ENCODE assay signal across 11 cellular contexts in the genomic region with DNA sequence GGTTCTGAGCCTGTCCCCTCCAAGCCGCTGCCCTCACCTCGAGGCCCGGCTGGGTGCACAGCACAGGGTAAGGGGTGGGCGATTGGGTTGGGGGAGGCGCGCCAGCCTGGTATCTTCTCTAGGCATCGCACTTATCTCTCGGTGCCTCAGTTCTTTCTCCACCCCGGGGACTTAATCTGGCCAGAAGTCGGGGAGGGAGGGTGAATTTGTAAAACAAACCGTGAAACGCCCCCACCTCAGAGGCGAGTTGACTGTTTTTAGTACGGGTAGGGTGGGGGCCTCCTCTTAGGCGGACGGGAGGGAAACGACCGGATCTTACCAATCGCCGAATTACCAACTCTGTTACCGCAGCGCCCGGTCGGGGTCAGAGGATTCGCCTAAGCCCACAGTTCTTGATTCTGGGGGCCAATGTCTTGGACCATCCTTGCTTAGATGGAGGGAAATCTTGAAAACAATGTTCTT. TPM values are rescaled to one million over a fixed set of nuclear protein-coding genes. Genes with fewer than 3 reads are reported as not detected.
DNase-seq lines count a peak whose midpoint lies in the region; ATAC-seq and TF ChIP-seq lines count a peak whose summit lies in the region.
"Had no signal": no experiment of that assay in that cellular context is flagged by ENCODE, and none has a peak within 500 bp of the region (broad histone marks: within the 10 kb centered on the region; RNA-seq: fewer than 3 reads in every experiment).

No MANE protein-coding gene starts in this region.

- H2BK5ac ChIP-seq in IMR-90 (ENCODE audit: low read depth, low read length, poor library complexity, severe bottlenecking), result peak overlapping the region; percentile 93

- H2AK5ac ChIP-seq in IMR-90 (ENCODE audit: low read depth, low read length), result peak overlapping the region; percentile 86

- peak overlapping the region; percentile 26 for H4K5ac ChIP-seq in IMR-90 (ENCODE audit: low read depth, low read length)

- H2BK15ac ChIP-seq in IMR-90 (ENCODE audit: low read depth, low read length), result peak overlapping the region; percentile 62; the same call in 2 of the 3 replicates

- peak overlapping the region; percentile 97 for H3K14ac ChIP-seq in IMR-90 (replicated peaks; ENCODE audit: low read depth, low read length)

- peaks cover 7 to 57% (median 28%) of the 10 kb centered on the region in 11 experiments; a peak in 19 of 22 replicates for H4K20me1 ChIP-seq in BLaER1 treated with 17β-estradiol and CSF1 and Interleukin-3, amounts not matched to agents 10 nM and 100 nM
- H4K20me1 ChIP-seq in IMR-90 (ENCODE audit: insufficient read depth, low read length), result peaks cover 20% of the 10 kb centered on the region
- H4K20me1 ChIP-seq in osteoblast (ENCODE audit: insufficient read depth, low read length), result peaks cover 2% of the 10 kb centered on the region

- TF ChIP-seq RAD21 in IMR-90 (IDR thresholded peaks at IDR 0.05; ENCODE audit: low read length), result no peak

- DNase-seq in IMR-90, result no peak
- no peak for DNase-seq in esophagus muscularis mucosa (ENCODE audit: extremely low spot score)
- peak; percentile 36 for DNase-seq in osteoblast (ENCODE audit: insufficient read length, low spot score, missing footprints)
- DNase-seq in DMS 273 (lab: John Stamatoyannopoulos, UW; ENCODE audit: unreplicated experiment), result no peak
- no peak for DNase-seq in NCI-H187 (lab: John Stamatoyannopoulos, UW)
- DNase-seq in NCI-H1417 treated with DMSO at 0.1 percent for 48 hours (lab: John Stamatoyannopoulos, UW), result no peak
- DNase-seq: activated CD4-positive, CD25-positive, alpha-beta regulatory T cell treated with anti-CD3 and anti-CD28 coated beads, Interleukin-2, amount 50 U/mL, for 72 hours; effector memory CD8-positive, alpha-beta T cell; NCI-H2227 treated with DMSO at 0.1 percent for 48 hours had no signal

- peak overlapping the region; percentile 47 for H2BK20ac ChIP-seq in IMR-90 (ENCODE audit: low read depth, low read length)

- no peak; the same call in 1 of the 2 replicates for ATAC-seq in IMR-90 (ENCODE audit: low read depth)
- ATAC-seq in GM21529 (IDR thresholded peaks at IDR 0.05; ENCODE audit: unreplicated experiment), result no peak
- ATAC-seq: effector memory CD8-positive, alpha-beta T cell had no signal

- H3K9me1 ChIP-seq in IMR-90 (ENCODE audit: insufficient read depth, low read length), result no peaks in the 10 kb centered on the region; the same call in 1 of the 2 replicates

- H3K27me3 ChIP-seq in BLaER1 treated with 17β-estradiol and CSF1 and Interleukin-3, amounts not matched to agents 10 nM and 100 nM, result peaks cover 99 to 100% (median 100%) of the 10 kb centered on the region in 11 experiments
- H3K27me3 ChIP-seq in IMR-90 (ENCODE audit: control insufficient read depth, insufficient read depth, low read length) (no peaks in the 10 kb centered on the region), esophagus muscularis mucosa (peaks cover 0 to 52% (median 26%) of the 10 kb centered on the region in 4 donors), osteoblast (ENCODE audit: insufficient read depth, low read length) (peaks cover 39% of the 10 kb centered on the region)

- peaks cover 14 to 40% of the 10 kb centered on the region in 2 experiments for H3K79me1 ChIP-seq in IMR-90 (ENCODE audit: low read depth in 1 of 2, low read length in 2 of 2)

- peak overlapping the region; percentile 93 for H4K91ac ChIP-seq in IMR-90 (ENCODE audit: insufficient read depth, low read depth, low read length)

- H3K18ac ChIP-seq in IMR-90 (ENCODE audit: low read depth, low read length), result peak overlapping the region; percentile 79

- H3K9me3 ChIP-seq in BLaER1 treated with 17β-estradiol and CSF1 and Interleukin-3, amounts not matched to agents 10 nM and 100 nM (replicated peaks in 1 of 11), result peaks cover 0 to 10% (median 0%) of the 10 kb centered on the region in 11 experiments; a peak in 6 of 22 replicates
- no peaks in the 10 kb centered on the region for H3K9me3 ChIP-seq in IMR-90 (ENCODE audit: control insufficient read depth, insufficient read depth, low read length)
- no peaks in the 10 kb centered on the region for H3K9me3 ChIP-seq in esophagus muscularis mucosa
- no peaks in the 10 kb centered on the region for H3K9me3 ChIP-seq in osteoblast (ENCODE audit: low read depth, low read length)

- no peak for TF ChIP-seq EP300 in esophagus muscularis mucosa (IDR thresholded peaks at IDR 0.05)

- H2AFZ ChIP-seq in IMR-90 (replicated peaks; ENCODE audit: low read length, poor library complexity) (peak overlapping the region; percentile 83), osteoblast (ENCODE audit: low read length) (peak overlapping the region; percentile 99)

- dilution Hi-C loops in IMR-90 (cut with HindIII; ENCODE audit: low sequenced_read_pairs, unreplicated experiment), result no loop called here

- no TSS peak for BruUV-seq in IMR-90 (replicated peaks; lab: Mats Ljungman, UMichigan)

- H3K27ac ChIP-seq in BLaER1 treated with 17β-estradiol and CSF1 and Interleukin-3, amounts not matched to agents 10 nM and 100 nM, result 0 out of 22 replicates have a peak overlapping the region, but pooled peaks of 2 of the 11 experiments have one; percentile 76 to 81
- H3K27ac ChIP-seq in IMR-90 (ENCODE audit: insufficient read depth, low read length), result peak overlapping the region; percentile 95
- peak overlapping the region; percentile 87 to 92 (median 90) for H3K27ac ChIP-seq in esophagus muscularis mucosa (replicated peaks in 1 of 4)
- peak overlapping the region; percentile 73 for H3K27ac ChIP-seq in osteoblast (ENCODE audit: low read depth, low read length)

- peak overlapping the region; percentile 94 to 98 for H4K8ac ChIP-seq in IMR-90 (ENCODE audit: low read depth in 2 of 2, low read length in 2 of 2)

- TF ChIP-seq POLR2A in IMR-90 (IDR thresholded peaks at IDR 0.05; ENCODE audit: low read depth, low read length), result peak; percentile 66; the same call in 1 of the 2 replicates
- TF ChIP-seq POLR2A in esophagus muscularis mucosa (IDR thresholded peaks at IDR 0.05; ENCODE audit: low read depth), result no peak

- peak overlapping the region; percentile 73 to 82 (median 76) for H3K4me2 ChIP-seq in BLaER1 treated with 17β-estradiol and CSF1 and Interleukin-3, amounts not matched to agents 10 nM and 100 nM
- H3K4me2 ChIP-seq in IMR-90 (ENCODE audit: low read depth, low read length), result peak overlapping the region; percentile 88
- peak overlapping the region; percentile 93 for H3K4me2 ChIP-seq in osteoblast (ENCODE audit: insufficient read depth, low read length)

- CTCF ChIA-PET in IMR-90 (lab: Yijun Ruan, JAX), result interaction anchor here (0.9 to 2.5 kb wide), 4 partner anchors 13 to 249 kb away, joined by 3 to 11 read pairs (median 6); no protein-coding TSS in a partner anchor

- peak overlapping the region; percentile 89 for H3K23ac ChIP-seq in IMR-90 (ENCODE audit: low read depth, low read length)

- H2BK120ac ChIP-seq in IMR-90 (ENCODE audit: low read depth, low read length), result peak overlapping the region; percentile 97

- TF ChIP-seq CTCF in IMR-90 (conservative IDR thresholded peaks at IDR 0.05; ENCODE audit: low read depth, low read length), result no peak
- TF ChIP-seq CTCF in esophagus muscularis mucosa (IDR thresholded peaks at IDR 0.05), result no peak
- TF ChIP-seq CTCF in osteoblast (IDR thresholded peaks at IDR 0.05; ENCODE audit: extremely low read depth, low read depth, low read length), result no peak

- peak overlapping the region in 5 of 10 experiments; percentile 53 to 72 (median 61); a peak in 8 of 20 replicates for H3K4me3 ChIP-seq in BLaER1 treated with 17β-estradiol and CSF1 and Interleukin-3, amounts not matched to agents 10 nM and 100 nM
- H3K4me3 ChIP-seq in IMR-90 (ENCODE audit: insufficient read depth, low read depth, low read length) (peak overlapping the region; percentile 48), esophagus muscularis mucosa (peak overlapping the region; percentile 69 to 81 (median 72)), osteoblast (ENCODE audit: insufficient read depth, low read length) (peak overlapping the region; percentile 76)

- H3K4me1 ChIP-seq in BLaER1 treated with 17β-estradiol and CSF1 and Interleukin-3, amounts not matched to agents 10 nM and 100 nM, result peaks cover 20 to 50% (median 33%) of the 10 kb centered on the region in 10 experiments; a peak in 19 of 20 replicates
- H3K4me1 ChIP-seq in IMR-90 (ENCODE audit: control insufficient read depth, insufficient read depth, low read length), result peaks cover 29% of the 10 kb centered on the region
- H3K4me1 ChIP-seq in esophagus muscularis mucosa, result peaks cover 0 to 45% (median 36%) of the 10 kb centered on the region in 4 donors
- H3K4me1 ChIP-seq in osteoblast (ENCODE audit: insufficient read depth, low read length), result peaks cover 12% of the 10 kb centered on the region

- H2AK9ac ChIP-seq in IMR-90 (replicated peaks; ENCODE audit: low read depth, low read length, poor library complexity), result peak overlapping the region; percentile 98

- H3K9ac ChIP-seq in BLaER1 treated with 17β-estradiol and CSF1 and Interleukin-3, amounts not matched to agents 10 nM and 100 nM, result peak overlapping the region in 3 of 11 experiments; percentile 75 to 80 (median 78); a peak in 4 of 22 replicates
- H3K9ac ChIP-seq in IMR-90 (ENCODE audit: low read depth, low read length), result peak overlapping the region; percentile 93

- POLR2A ChIA-PET in IMR-90 (lab: Charles Lee; ENCODE audit: unreplicated experiment), result interaction anchor here (0.5 to 2.0 kb wide), 7 partner anchors 10 to 895 kb away, joined by 4 to 16 read pairs (median 8); no protein-coding TSS in a partner anchor

- in situ Hi-C loops in IMR-90 (cut with MboI; ENCODE audit: low sequenced_read_pairs), result loop anchor here (5.0 kb wide), 4 partner anchors 77 to 657 kb away; no protein-coding TSS in a partner anchor

- WGBS in IMR-90 (ENCODE audit: extremely low coverage in 2 of 2, insufficient read length in 1 of 2), 2 experiments, result no CpG with 5 or more reads among the region's 25 CpGs
- 52% methylated on average over 25 of the region's 25 CpGs for WGBS in esophagus muscularis mucosa

- peaks cover 31% of the 10 kb centered on the region for H3K79me2 ChIP-seq in osteoblast (ENCODE audit: insufficient read depth, low read length)

- peak overlapping the region; percentile 94 for H3K4ac ChIP-seq in IMR-90 (ENCODE audit: low read depth, low read length)

- peak overlapping the region; percentile 98 for H3K56ac ChIP-seq in IMR-90 (ENCODE audit: extremely low read depth, insufficient read depth, low read length)

- intact Hi-C loops in IMR-90 (cut with micrococcal nuclease) (loop anchor here (2.0 kb wide), 6 partner anchors 59 to 669 kb away; no protein-coding TSS in a partner anchor), esophagus muscularis mucosa (cut with DNase I) (no loop called here)

- no peaks in the 10 kb centered on the region for H3K36me3 ChIP-seq in BLaER1 treated with 17β-estradiol and CSF1 and Interleukin-3, amounts not matched to agents 10 nM and 100 nM
- H3K36me3 ChIP-seq in IMR-90 (ENCODE audit: control insufficient read depth, insufficient read depth, low read length) (peaks cover 9% of the 10 kb centered on the region), esophagus muscularis mucosa (peaks cover 0 to 2% (median 0%) of the 10 kb centered on the region in 4 donors), osteoblast (ENCODE audit: insufficient read depth, low read length) (peaks cover 8% of the 10 kb centered on the region)

RNA-seq across cellular contexts. Expression of a gene that starts 1.4 kb away (rescaled TPM):
- total RNA-seq in IMR-90 (2012; rRNA removed), result 15.8 and 18.6 TPM in 2 replicates
- 40.5 and 44.9 TPM in 2 replicates for polyA plus RNA-seq in IMR-90 (2012; rRNA removed)
- 13.1 and 30.1 TPM in 2 replicates for polyA plus RNA-seq in IMR-90 (2012; cell fraction: cytosol; rRNA removed)
- polyA plus RNA-seq in IMR-90 (2012; cell fraction: nucleus; rRNA removed; ENCODE audit: low replicate concordance), result 165 and 239 TPM in 2 replicates
- total RNA-seq in esophagus muscularis mucosa, result 10 to 100 TPM in 1 of 4 donors, 1 to 10 TPM in 3; 5.3 to 10.4 (median 8.6) TPM
- 11.9 and 14.1 TPM in 2 replicates for total RNA-seq in osteoblast
